Comparison of ENCODE assay signal across 23 cellular contexts in the genomic region with DNA sequence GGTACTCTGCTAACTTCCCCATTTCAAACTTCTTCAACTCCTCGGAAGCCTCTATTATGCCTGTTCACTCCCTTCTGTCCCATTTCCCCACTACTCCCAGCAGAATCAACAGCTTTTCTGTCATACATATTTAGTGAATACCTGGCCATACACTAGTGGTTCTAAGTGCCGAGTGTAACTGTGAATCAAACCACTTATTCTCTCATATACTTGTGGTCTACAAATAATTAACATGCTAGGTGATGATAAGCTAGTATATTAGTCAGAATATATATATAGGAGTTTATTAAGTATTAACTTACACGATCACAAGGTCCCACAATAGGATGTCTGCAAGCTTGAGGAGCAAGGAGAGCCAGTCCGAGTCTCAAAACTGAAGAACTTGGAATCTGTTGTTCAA.
A peak's percentile ranks its signal among the peaks of the same experiment; 100 is the strongest.
DNase-seq lines count a peak whose midpoint lies in the region; ATAC-seq and TF ChIP-seq lines count a peak whose summit lies in the region.
"Had no signal": no experiment of that assay in that cellular context is flagged by ENCODE, and none has a peak within 500 bp of the region (broad histone marks: within the 10 kb centered on the region; RNA-seq: fewer than 3 reads in every experiment).

No MANE protein-coding gene starts in this region.

- DNase-seq in Calu3 (no peak), glomerular visceral epithelial cell (ENCODE audit: extremely low spot score) (peak; percentile 29), sciatic nerve (ENCODE audit: low spot score) (no peak), NCI-H510A (lab: John Stamatoyannopoulos, UW) (no peak)
- no peak for DNase-seq in stimulated activated CD8-positive, alpha-beta memory T cell treated with anti-CD3 and anti-CD28 coated beads, Interleukin-4, amount 100 ng/mL, for 48 hours
- DNase-seq: 8988T, ACHN, BE2C, NCI-H1048, NCI-H1417, NCI-H1694, NCI-H2029 treated with DMSO at 0.1 percent for 48 hours, NCI-H69, OCI-M1, Peyer's patch, SIG-M5 had no signal

- TF ChIP-seq CTCF in Calu3 (IDR thresholded peaks at IDR 0.05; ENCODE audit: unreplicated experiment) = no peak

- no peaks in the 10 kb centered on the region for H3K36me3 Mint-ChIP-seq in Calu3 (ENCODE audit: insufficient read depth, unreplicated experiment)
- H3K36me3 Mint-ChIP-seq: CD14-positive monocyte, IgD-negative memory B cell had no signal

- H3K27ac Mint-ChIP-seq in Calu3 (ENCODE audit: unreplicated experiment) = no peak overlapping the region
- H3K27ac Mint-ChIP-seq: CD14-positive monocyte; IgD-negative memory B cell; T-helper 1 cell treated with Interleukin-12 subunit alpha and Interleukin-12 subunit beta and Interleukin-4 antibody, amounts not matched to agents 30 μg/mL and 1 μg/mL, for 36 hours had no signal

- intact Hi-C loops in Calu3 (cut with micrococcal nuclease; ENCODE audit: unreplicated experiment) = loop anchor here (5.0 kb wide), 1 partner anchor 114 kb away; no protein-coding TSS in a partner anchor
- intact Hi-C loops in sciatic nerve (cut with DNase I) = no loop called here

- H3K4me1 Mint-ChIP-seq in Calu3 (ENCODE audit: low read depth, unreplicated experiment) = peaks cover 15% of the 10 kb centered on the region
- H3K4me1 Mint-ChIP-seq: CD14-positive monocyte, IgD-negative memory B cell had no signal

- ATAC-seq in GM18909 (IDR thresholded peaks at IDR 0.05; ENCODE audit: poor library complexity, unreplicated experiment) = peak; percentile 72
- peak; percentile 81 for ATAC-seq in HG03354 (IDR thresholded peaks at IDR 0.05; ENCODE audit: poor library complexity, severe bottlenecking, unreplicated experiment)
- ATAC-seq in sciatic nerve = no peak
- no peak for ATAC-seq in HG03565 (IDR thresholded peaks at IDR 0.05; ENCODE audit: unreplicated experiment)
- ATAC-seq: HCT116 had no signal

- no peaks in the 10 kb centered on the region for H3K27me3 Mint-ChIP-seq in Calu3 (ENCODE audit: unreplicated experiment)
- H3K27me3 Mint-ChIP-seq: IgD-negative memory B cell had no signal

- no peaks in the 10 kb centered on the region for H3K9me3 Mint-ChIP-seq in Calu3 (ENCODE audit: low read depth, unreplicated experiment)
- H3K9me3 Mint-ChIP-seq: T-helper 1 cell treated with Interleukin-12 subunit alpha and Interleukin-12 subunit beta and Interleukin-4 antibody, amounts not matched to agents 30 μg/mL and 1 μg/mL, for 36 hours had no signal

- no TSS peak for BruUV-seq in Calu3 (replicated peaks; lab: Mats Ljungman, UMichigan)

- CTCF ChIA-PET in Calu3 (lab: Charles Lee) = no interaction called here

- H3K4me3 Mint-ChIP-seq in Calu3 (ENCODE audit: low read depth, unreplicated experiment) = peak overlapping the region; percentile 31
- H3K4me3 Mint-ChIP-seq: CD14-positive monocyte; IgD-negative memory B cell; T-helper 1 cell treated with Interleukin-12 subunit alpha and Interleukin-12 subunit beta and Interleukin-4 antibody, amounts not matched to agents 30 μg/mL and 1 μg/mL, for 36 hours had no signal

Comparison
In these comparisons a context has a peak if more than half of its experiments do, and no peak if none do; other contexts are left out.
1. ATAC-seq: peak in GM18909 (single experiment) and HG03354 (single experiment); none in sciatic nerve (single experiment) and HG03565 (single experiment).